12 cellular contexts compared by ENCODE assay signal in the genomic region with DNA sequence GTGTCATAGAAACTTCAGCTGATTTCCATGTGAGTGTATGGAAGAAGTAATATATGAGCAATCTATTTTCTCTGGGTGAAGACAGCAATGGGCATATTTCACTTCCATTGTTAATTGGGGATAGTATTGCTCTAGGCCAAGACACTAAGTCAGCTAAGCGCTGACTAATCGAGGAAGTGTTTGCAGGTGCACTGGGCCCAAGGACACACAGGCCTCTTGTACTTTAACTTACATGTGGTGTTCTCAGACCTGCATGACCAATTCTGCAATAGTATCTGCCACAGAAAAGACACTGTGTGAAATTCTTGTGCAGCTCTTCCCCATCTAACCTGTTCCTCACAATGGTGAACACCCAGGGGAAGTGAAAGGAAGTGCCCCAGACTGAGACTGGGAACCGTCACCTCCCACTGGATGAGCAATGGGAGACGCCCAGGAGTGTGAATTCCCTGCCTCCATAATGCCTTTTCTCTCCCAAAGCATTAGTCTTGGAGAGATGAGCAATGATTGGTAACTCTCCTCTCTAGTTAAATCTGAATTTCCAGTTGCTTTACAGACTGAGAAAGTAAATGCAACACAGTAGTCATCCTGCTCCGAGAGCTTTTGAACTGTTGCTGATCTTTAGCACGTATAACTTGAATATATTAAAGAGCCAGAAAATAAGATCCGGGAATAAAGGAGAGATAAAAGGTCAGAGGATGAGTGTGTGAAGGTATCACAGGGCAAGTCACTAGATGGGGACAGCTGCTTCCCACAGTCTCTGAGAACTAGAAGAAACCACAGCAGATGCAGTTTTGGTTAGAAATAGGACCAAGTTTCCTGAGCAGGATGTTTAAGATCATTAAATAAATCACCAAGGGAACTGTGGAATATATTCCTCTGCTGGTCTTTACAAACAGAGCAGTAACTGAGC.
A peak's percentile ranks its signal among the peaks of the same experiment; 100 is the strongest.
DNase-seq lines count a peak whose midpoint lies in the region; ATAC-seq, FAIRE-seq and TF ChIP-seq lines count a peak whose summit lies in the region.
"Had no signal": no experiment of that assay in that cellular context is flagged by ENCODE, and none has a peak within 500 bp of the region (broad histone marks: within the 10 kb centered on the region; RNA-seq: fewer than 3 reads in every experiment).

No MANE protein-coding gene starts in this region.

- WGBS in mesenchymal stem cell = 80% methylated on average over 7 of the region's 7 CpGs

- no peak overlapping the region for H4K8ac ChIP-seq in mesenchymal stem cell (ENCODE audit: low read length)

- no peak overlapping the region for H3K27ac ChIP-seq in mesenchymal stem cell (ENCODE audit: low read length, poor library complexity, severe bottlenecking)
- H3K27ac ChIP-seq: parathyroid adenoma had no signal

- no peak overlapping the region for H3K4me3 ChIP-seq in mesenchymal stem cell (ENCODE audit: insufficient read depth in 1 of 2, low read depth in 1 of 2, low read length in 2 of 2)
- H3K4me3 ChIP-seq: HAP-1, Peyer's patch had no signal

- no peaks in the 10 kb centered on the region for H3K79me1 ChIP-seq in mesenchymal stem cell (replicated peaks; ENCODE audit: low read length, poor library complexity, severe bottlenecking)

- no peak overlapping the region for H2AFZ ChIP-seq in mesenchymal stem cell (ENCODE audit: low read depth, low read length)
- H2AFZ ChIP-seq: parathyroid adenoma had no signal

- no peak overlapping the region for H3K23ac ChIP-seq in mesenchymal stem cell (ENCODE audit: low read length in 2 of 2)

- no peaks in the 10 kb centered on the region for H3K4me1 ChIP-seq in mesenchymal stem cell (ENCODE audit: control insufficient read depth, insufficient read depth, low read depth, low read length)
- H3K4me1 ChIP-seq: HAP-1, parathyroid adenoma, Peyer's patch had no signal

- no peak overlapping the region for H4K91ac ChIP-seq in mesenchymal stem cell (ENCODE audit: low read length)

- no peak overlapping the region for H3K4me2 ChIP-seq in mesenchymal stem cell (ENCODE audit: low read length, poor library complexity, severe bottlenecking)

- H3K9ac ChIP-seq in mesenchymal stem cell (ENCODE audit: low read length) = no peak overlapping the region
- H3K9ac ChIP-seq: parathyroid adenoma had no signal

- peak; percentile 97 for FAIRE-seq in GM12891 (lab: Jason Lieb, UNC)

- H2BK12ac ChIP-seq in mesenchymal stem cell (ENCODE audit: low read length in 2 of 2) = no peak overlapping the region

- no peak overlapping the region for H3K4ac ChIP-seq in mesenchymal stem cell (ENCODE audit: low read depth in 1 of 2, low read length in 2 of 2)

- no peak overlapping the region for H3K18ac ChIP-seq in mesenchymal stem cell (ENCODE audit: low read depth in 1 of 2, low read length in 2 of 2)

- ATAC-seq in HG02571 (IDR thresholded peaks at IDR 0.05; ENCODE audit: unreplicated experiment) (peak; percentile 46), GM21737 (IDR thresholded peaks at IDR 0.05; ENCODE audit: unreplicated experiment) (no peak)

- DNase-seq in GM12891 (ENCODE audit: insufficient read length, low spot score) (peak; percentile 34), RPMI8226 (peak; percentile 21), mesenchymal stem cell (peak; percentile 15), NCI-H128 (lab: John Stamatoyannopoulos, UW; ENCODE audit: unreplicated experiment) (no peak), SKM-1 (lab: John Stamatoyannopoulos, UW; ENCODE audit: unreplicated experiment) (no peak), T-helper 1 cell (no peak)
- DNase-seq: cortex of kidney had no signal

- no peaks in the 10 kb centered on the region for H3K27me3 ChIP-seq in mesenchymal stem cell (ENCODE audit: control insufficient read depth in 1 of 2, insufficient read depth in 1 of 2, low read length in 2 of 2)
- H3K27me3 ChIP-seq: Peyer's patch had no signal

- no peak overlapping the region for H2BK5ac ChIP-seq in mesenchymal stem cell (ENCODE audit: low read depth, low read length, poor library complexity, severe bottlenecking)

- no peak overlapping the region for H2AK5ac ChIP-seq in mesenchymal stem cell (ENCODE audit: low read length, severe bottlenecking)

- no peak overlapping the region for H2BK15ac ChIP-seq in mesenchymal stem cell (ENCODE audit: low read depth, poor library complexity, severe bottlenecking)

- peaks cover 0 to 32% of the 10 kb centered on the region in 2 experiments for H3K36me3 ChIP-seq in mesenchymal stem cell (ENCODE audit: control insufficient read depth in 1 of 2, insufficient read depth in 2 of 2, low read depth in 1 of 2, low read length in 2 of 2)
- H3K36me3 ChIP-seq: HAP-1 had no signal

- no peak overlapping the region for H3K14ac ChIP-seq in mesenchymal stem cell (ENCODE audit: low read length in 2 of 2)

- TF ChIP-seq POLR2A in GM12891 (IDR thresholded peaks at IDR 0.05; ENCODE audit: low read depth, low read length) = no peak

- peaks cover 4% of the 10 kb centered on the region for H3K9me3 ChIP-seq in mesenchymal stem cell (ENCODE audit: control insufficient read depth, low read length)
- H3K9me3 ChIP-seq: HAP-1, Peyer's patch had no signal

- no peak overlapping the region for H2BK120ac ChIP-seq in mesenchymal stem cell (ENCODE audit: low read depth, low read length)

TF ChIP-seq in GM12891, 5 proteins besides CTCF, POLR2A, EP300 and RAD21:
- TF ChIP-seq TAF1 (IDR thresholded peaks at IDR 0.05; ENCODE audit: low read depth, low read length) = no peak
- TF ChIP-seq PAX5 (IDR thresholded peaks at IDR 0.05; ENCODE audit: insufficient read depth, low read length, severe bottlenecking) = peak; percentile 36
- TF ChIP-seq POLR2AphosphoS5 (IDR thresholded peaks at IDR 0.05; ENCODE audit: low read depth, low read length) = no peak
- no peak for TF ChIP-seq POU2F2 (IDR thresholded peaks at IDR 0.05; ENCODE audit: low read depth, low read length)
- peak; percentile 92 for TF ChIP-seq SPI1 (IDR thresholded peaks at IDR 0.05; ENCODE audit: low read depth, low read length)

Comparison
In these comparisons a context has a peak if more than half of its experiments do, and no peak if none do; other contexts are left out.
1. DNase-seq: peak in GM12891 (single experiment), RPMI8226 (single experiment) and mesenchymal stem cell (single experiment); none in NCI-H128 (single experiment), SKM-1 (single experiment) and T-helper 1 cell (0 of 5).